In the genomic region with DNA sequence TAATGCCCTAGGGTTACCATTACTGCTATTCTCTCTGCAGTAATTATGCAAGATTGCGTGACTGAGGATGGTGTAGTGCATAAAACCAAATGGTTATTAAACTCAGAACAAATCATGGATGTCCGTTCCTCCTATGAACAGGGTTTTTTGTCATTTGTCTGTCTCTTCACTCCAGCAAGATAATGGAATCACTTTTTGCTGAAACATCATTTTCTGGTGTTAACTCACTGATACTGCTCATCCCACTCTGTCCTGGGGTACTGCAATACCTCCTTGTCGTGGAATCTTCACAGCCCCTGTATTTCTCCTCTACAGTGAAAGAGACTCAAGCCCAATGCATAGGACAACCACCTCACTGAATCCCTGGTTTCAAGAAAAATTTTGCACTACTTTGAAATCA, we compare ENCODE assay signal across 9 cellular contexts.
"Had no signal": no experiment of that assay in that cellular context is flagged by ENCODE, and none has a peak within 500 bp of the region (broad histone marks: within the 10 kb centered on the region; RNA-seq: fewer than 3 reads in every experiment).

No MANE protein-coding gene starts in this region.

- H2AFZ ChIP-seq: GM23338 had no signal

- H3K27ac ChIP-seq: KMS-11 had no signal

- ATAC-seq: GM23338 had no signal

- H3K9ac ChIP-seq: KMS-11 had no signal

- H3K4me2 ChIP-seq: GM23338, KMS-11 had no signal

- DNase-seq: H9, HCEC 1CT, Karpas-422, KBM-7 had no signal

- FAIRE-seq: H1, H54, HTR-8/SVneo had no signal

- H3K4me3 ChIP-seq: GM23338 had no signal
